In the genomic region with DNA sequence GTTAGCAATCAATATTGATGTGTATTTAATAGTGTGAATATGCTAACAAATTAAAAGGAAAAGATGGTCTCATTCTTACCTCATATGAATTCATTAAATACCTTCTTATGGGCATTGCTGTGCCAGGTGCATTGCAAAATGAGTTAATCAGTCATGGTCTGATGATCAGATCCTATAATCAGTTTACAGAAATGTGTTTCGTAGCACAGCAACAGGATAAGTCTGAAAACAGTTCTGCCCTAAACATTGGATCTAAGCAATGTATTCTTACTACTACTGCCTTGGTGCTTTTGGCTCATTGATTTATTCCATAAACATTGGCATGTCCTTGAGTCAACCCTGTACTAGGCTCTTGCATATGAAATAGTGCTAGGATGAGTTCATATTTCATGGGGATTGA, we compare ENCODE assay signal across 18 cellular contexts.
"Had no signal": no experiment of that assay in that cellular context is flagged by ENCODE, and none has a peak within 500 bp of the region (broad histone marks: within the 10 kb centered on the region; RNA-seq: fewer than 3 reads in every experiment).

No MANE protein-coding gene starts in this region.

- H3K9me3 ChIP-seq: colonic mucosa, gastrocnemius medialis, left ventricle myocardium inferior, tibial artery had no signal

- H3K27me3 ChIP-seq: brain microvascular endothelial cell, colonic mucosa, gastrocnemius medialis, tibial artery had no signal

- H3K27ac ChIP-seq: brain microvascular endothelial cell, colonic mucosa, gastrocnemius medialis, left ventricle myocardium inferior, tibial artery had no signal

- ATAC-seq: activated T-cell treated with anti-CD3 and anti-CD28 coated beads, Interleukin-2, amount 50 U/mL, for 4 hours; gastrocnemius medialis; right cardiac atrium; stimulated activated naive CD8-positive, alpha-beta T cell treated with anti-CD3 and anti-CD28 coated beads, Interleukin-15, Interleukin-2, amounts not matched to agents 100 U/mL and 50 U/mL, for 24 hours had no signal

- H3K27me3 Mint-ChIP-seq: activated B cell treated with CpG ODN at 0.5 μM for 24 hours; activated CD4-positive, alpha-beta T cell treated with anti-CD3 and anti-CD28 coated beads, Interleukin-2, amount 10 ng/mL, durations not matched to agents 24 days and 14 days; central memory CD8-positive, alpha-beta T cell had no signal

- H3K4me1 ChIP-seq: colonic mucosa, gastrocnemius medialis, left ventricle myocardium inferior had no signal

- H3K4me1 Mint-ChIP-seq: activated B cell treated with CpG ODN at 0.5 μM for 24 hours; activated CD4-positive, alpha-beta T cell treated with anti-CD3 and anti-CD28 coated beads, Interleukin-2, amount 10 ng/mL, durations not matched to agents 24 days and 14 days; central memory CD8-positive, alpha-beta T cell had no signal

- H3K4me3 Mint-ChIP-seq: activated B cell treated with CpG ODN at 0.5 μM for 24 hours; activated CD4-positive, alpha-beta T cell treated with anti-CD3 and anti-CD28 coated beads, Interleukin-2, amount 10 ng/mL, durations not matched to agents 24 days and 14 days; activated T-cell treated with anti-CD3 and anti-CD28 coated beads, Interleukin-2, amount 50 U/mL, for 4 hours; central memory CD8-positive, alpha-beta T cell had no signal

- H3K4me3 ChIP-seq: colonic mucosa, gastrocnemius medialis, left ventricle myocardium inferior, tibial artery had no signal

- H3K36me3 ChIP-seq: brain microvascular endothelial cell, colonic mucosa, gastrocnemius medialis, left ventricle myocardium inferior, tibial artery had no signal

- H3K27ac Mint-ChIP-seq: activated B cell treated with CpG ODN at 0.5 μM for 24 hours; activated CD4-positive, alpha-beta T cell treated with anti-CD3 and anti-CD28 coated beads, Interleukin-2, amount 10 ng/mL, durations not matched to agents 24 days and 14 days had no signal

- DNase-seq: activated B cell treated with CpG ODN at 0.5 μM for 24 hours; activated CD4-positive, alpha-beta T cell treated with anti-CD3 and anti-CD28 coated beads, Interleukin-2, amount 10 ng/mL, durations not matched to agents 24 days and 14 days; activated CD8-positive, alpha-beta memory T cell treated with anti-CD3 and anti-CD28 coated beads, Interleukin-2, amount 50 U/mL, for 4 hours; activated effector memory CD4-positive, alpha-beta T cell treated with anti-CD3 and anti-CD28 coated beads, Interleukin-2, amount 50 U/mL, for 16 hours; activated naive CD4-positive, alpha-beta T cell treated with anti-CD3 and anti-CD28 coated beads, Interleukin-2, amount 50 U/mL, for 16 hours; activated T-cell treated with anti-CD3 and anti-CD28 coated beads, Interleukin-2, amount 50 U/mL, for 4 hours; aorta; brain microvascular endothelial cell; colonic mucosa; gastrocnemius medialis; left ventricle myocardium inferior; occipital lobe; right cardiac atrium; stimulated activated naive CD8-positive, alpha-beta T cell treated with anti-CD3 and anti-CD28 coated beads, Interleukin-15, Interleukin-2, amounts not matched to agents 100 U/mL and 50 U/mL, for 24 hours; substantia nigra; T-helper 9 cell; tibial artery had no signal
